Comparison of ENCODE assay signal across 10 cellular contexts in genomic region chr20:3783516-3784225, GRCh38. TPM values are rescaled to one million over a fixed set of nuclear protein-coding genes. Genes with fewer than 3 reads are reported as not detected.
A peak's percentile ranks its signal among the peaks of the same experiment; 100 is the strongest.
DNase-seq lines count a peak whose midpoint lies in the region; TF ChIP-seq lines count a peak whose summit lies in the region.
"Had no signal": no experiment of that assay in that cellular context is flagged by ENCODE, and none has a peak within 500 bp of the region (broad histone marks: within the 10 kb centered on the region; RNA-seq: fewer than 3 reads in every experiment).

No MANE protein-coding gene starts in this region.

- TF ChIP-seq EP300 in esophagus muscularis mucosa (IDR thresholded peaks at IDR 0.05) = no peak

- peak overlapping the region; percentile 37 for H3K27ac Mint-ChIP-seq in activated CD4-positive, alpha-beta T cell treated with anti-CD3 and anti-CD28 coated beads, Interleukin-2, amount 10 ng/mL, durations not matched to agents 24 days and 14 days

- peaks cover 0 to 20% (median 11%) of the 10 kb centered on the region in 4 donors for H3K36me3 ChIP-seq in esophagus muscularis mucosa
- no peaks in the 10 kb centered on the region for H3K36me3 ChIP-seq in thyroid gland
- H3K36me3 ChIP-seq: brain microvascular endothelial cell, neutrophil had no signal

- no peaks in the 10 kb centered on the region for H3K9me3 ChIP-seq in esophagus muscularis mucosa
- H3K9me3 ChIP-seq in thyroid gland = no peaks in the 10 kb centered on the region
- H3K9me3 ChIP-seq: heart left ventricle, neutrophil had no signal

- H3K27ac ChIP-seq in esophagus muscularis mucosa (replicated peaks in 1 of 4) = peak overlapping the region; percentile 18 to 90 (median 54)
- H3K27ac ChIP-seq in thyroid gland = peak overlapping the region in 2 of 3 donors; percentile 18 to 24
- H3K27ac ChIP-seq: brain microvascular endothelial cell had no signal

- H3K4me1 Mint-ChIP-seq in activated CD4-positive, alpha-beta T cell treated with anti-CD3 and anti-CD28 coated beads, Interleukin-2, amount 10 ng/mL, durations not matched to agents 24 days and 14 days = peaks cover 42% of the 10 kb centered on the region

- H3K9me3 Mint-ChIP-seq in activated CD4-positive, alpha-beta T cell treated with anti-CD3 and anti-CD28 coated beads, Interleukin-2, amount 10 ng/mL, durations not matched to agents 24 days and 14 days = no peaks in the 10 kb centered on the region

- peaks cover 42 to 71% (median 63%) of the 10 kb centered on the region in 4 donors for H3K4me1 ChIP-seq in esophagus muscularis mucosa
- peaks cover 17 to 44% of the 10 kb centered on the region in 2 donors for H3K4me1 ChIP-seq in thyroid gland

- WGBS in esophagus muscularis mucosa = 67% methylated on average over 11 of the region's 11 CpGs
- WGBS in thyroid gland, 2 donors = 74 to 80% methylated on average over 9 to 11 of the region's 11 CpGs

- intact Hi-C loops in activated CD4-positive, alpha-beta T cell treated with anti-CD3 and anti-CD28 coated beads, Interleukin-2, amount 10 ng/mL, durations not matched to agents 24 days and 14 days (cut with micrococcal nuclease) = no loop called here
- intact Hi-C loops in esophagus muscularis mucosa (cut with DNase I) = no loop called here
- intact Hi-C loops in thyroid gland (cut with DNase I) = no loop called here

- DNase-seq in activated CD4-positive, alpha-beta T cell treated with anti-CD3 and anti-CD28 coated beads, Interleukin-2, amount 10 ng/mL, durations not matched to agents 24 days and 14 days = no peak
- DNase-seq in activated CD4-positive, alpha-beta T cell treated with anti-CD3 and anti-CD28 coated beads, Interleukin-2, amount 50 U/mL, for 1 hour = no peak
- DNase-seq in esophagus muscularis mucosa (ENCODE audit: extremely low spot score) (no peak), thyroid gland (no peak), DMS79 (lab: John Stamatoyannopoulos, UW) (no peak), iPS-NIHi7 (ENCODE audit: extremely low spot score) (no peak)
- DNase-seq: brain microvascular endothelial cell, NCI-H748 treated with DMSO at 0.1 percent for 48 hours had no signal

- H3K4me3 Mint-ChIP-seq in activated CD4-positive, alpha-beta T cell treated with anti-CD3 and anti-CD28 coated beads, Interleukin-2, amount 10 ng/mL, durations not matched to agents 24 days and 14 days = peak overlapping the region; percentile 36

- peaks cover 18% of the 10 kb centered on the region for H3K27me3 Mint-ChIP-seq in activated CD4-positive, alpha-beta T cell treated with anti-CD3 and anti-CD28 coated beads, Interleukin-2, amount 10 ng/mL, durations not matched to agents 24 days and 14 days

- peaks cover 17% of the 10 kb centered on the region for H3K36me3 Mint-ChIP-seq in activated CD4-positive, alpha-beta T cell treated with anti-CD3 and anti-CD28 coated beads, Interleukin-2, amount 10 ng/mL, durations not matched to agents 24 days and 14 days (ENCODE audit: low read depth)

- TF ChIP-seq POLR2A in esophagus muscularis mucosa (IDR thresholded peaks at IDR 0.05; ENCODE audit: low read depth) = no peak
- no peak for TF ChIP-seq POLR2A in thyroid gland (IDR thresholded peaks at IDR 0.05)

- no peaks in the 10 kb centered on the region for H3K27me3 ChIP-seq in esophagus muscularis mucosa
- H3K27me3 ChIP-seq in thyroid gland = no peaks in the 10 kb centered on the region

- no peak for TF ChIP-seq CTCF in esophagus muscularis mucosa (IDR thresholded peaks at IDR 0.05)
- TF ChIP-seq CTCF in thyroid gland (IDR thresholded peaks at IDR 0.05) = no peak

- H3K4me3 ChIP-seq in esophagus muscularis mucosa (peak overlapping the region in 2 of 4 donors; percentile 68 to 83), thyroid gland (replicated peaks in 1 of 3) (no peak overlapping the region)

RNA-seq across cellular contexts. Expression of gene SPEF1, which starts 2.4 kb away (rescaled TPM):
- not detected in 2 replicates for total RNA-seq in activated CD4-positive, alpha-beta T cell treated with anti-CD3 and anti-CD28 coated beads, Interleukin-2, amount 10 ng/mL, durations not matched to agents 24 days and 14 days
- total RNA-seq in esophagus muscularis mucosa = under 1 TPM in 1 of 4 donors, not detected in 3; 0.50 TPM
- 1 to 10 TPM in 3 of 4 donors, under 1 TPM in 1; 0.13 to 2.5 (median 2.0) TPM for total RNA-seq in thyroid gland

RNA-seq across cellular contexts. Expression of gene CENPB, which starts 2.9 kb away (rescaled TPM):
- 72.8 and 74.4 TPM in 2 replicates for total RNA-seq in activated CD4-positive, alpha-beta T cell treated with anti-CD3 and anti-CD28 coated beads, Interleukin-2, amount 10 ng/mL, durations not matched to agents 24 days and 14 days
- total RNA-seq in esophagus muscularis mucosa (100 to 1,000 TPM; 131 to 225 (median 199) TPM), thyroid gland (10 to 100 TPM; 64.8 to 94.9 (median 80.8) TPM)

RNA-seq across cellular contexts. Expression of gene CDC25B, which starts 12.4 kb away (rescaled TPM):
- total RNA-seq in activated CD4-positive, alpha-beta T cell treated with anti-CD3 and anti-CD28 coated beads, Interleukin-2, amount 10 ng/mL, durations not matched to agents 24 days and 14 days = 70.7 and 75.5 TPM in 2 replicates
- total RNA-seq in esophagus muscularis mucosa = 10 to 100 TPM; 29.9 to 43.1 (median 35.6) TPM
- 10 to 100 TPM; 23.7 to 43.9 (median 27.8) TPM for total RNA-seq in thyroid gland

RNA-seq across cellular contexts. Expression of gene ADISSP, which starts 16.1 kb away (rescaled TPM):
- 62.9 and 68.8 TPM in 2 replicates for total RNA-seq in activated CD4-positive, alpha-beta T cell treated with anti-CD3 and anti-CD28 coated beads, Interleukin-2, amount 10 ng/mL, durations not matched to agents 24 days and 14 days
- total RNA-seq in esophagus muscularis mucosa (10 to 100 TPM; 56.5 to 96.1 (median 73.6) TPM), thyroid gland (10 to 100 TPM; 11.6 to 17.0 (median 16.3) TPM)

RNA-seq across cellular contexts. Expression of gene AP5S1, which starts 36.7 kb away (rescaled TPM):
- 13.0 and 13.5 TPM in 2 replicates for total RNA-seq in activated CD4-positive, alpha-beta T cell treated with anti-CD3 and anti-CD28 coated beads, Interleukin-2, amount 10 ng/mL, durations not matched to agents 24 days and 14 days
- total RNA-seq in esophagus muscularis mucosa (10 to 100 TPM in 3 of 4 donors, 1 to 10 TPM in 1; 7.9 to 11.7 (median 11.2) TPM), thyroid gland (10 to 100 TPM; 16.0 to 46.3 (median 35.0) TPM)
